ENCODE assay signal across 24 cellular contexts in genomic region chr17:78120537-78120936, GRCh38. TPM values are rescaled to one million over a fixed set of nuclear protein-coding genes. Genes with fewer than 3 reads are reported as not detected.
DNase-seq lines count a peak whose midpoint lies in the region; ATAC-seq lines count a peak whose summit lies in the region.
"Had no signal": no experiment of that assay in that cellular context is flagged by ENCODE, and none has a peak within 500 bp of the region (broad histone marks: within the 10 kb centered on the region; RNA-seq: fewer than 3 reads in every experiment).

No MANE protein-coding gene starts in this region.

- no peak for ATAC-seq in activated T-helper 17 cell treated with anti-CD3 and anti-CD28 coated beads, Interleukin-2, amount 50 U/mL, for 72 hours (replicated peaks)
- ATAC-seq in naive thymus-derived CD8-positive, alpha-beta T cell, result no peak
- ATAC-seq in GM21717 (IDR thresholded peaks at IDR 0.05; ENCODE audit: unreplicated experiment) (no peak), HG02798 (IDR thresholded peaks at IDR 0.05; ENCODE audit: poor library complexity, unreplicated experiment) (no peak)
- ATAC-seq: foreskin keratinocyte, upper lobe of right lung had no signal

- H3K9me3 Mint-ChIP-seq in T-helper 2 cell treated with Interferon-gamma antibody and Interleukin-4, amounts not matched to agents 5 μg/mL and 100 μg/mL, for 36 hours, result no peaks in the 10 kb centered on the region
- no peaks in the 10 kb centered on the region for H3K9me3 Mint-ChIP-seq in CD8-positive, alpha-beta memory T cell
- H3K9me3 Mint-ChIP-seq in activated T-helper 17 cell treated with anti-CD3 and anti-CD28 coated beads, Interleukin-2, amount 50 U/mL, for 72 hours, result no peaks in the 10 kb centered on the region
- H3K9me3 Mint-ChIP-seq in naive thymus-derived CD8-positive, alpha-beta T cell, result no peaks in the 10 kb centered on the region
- H3K9me3 Mint-ChIP-seq: H9 had no signal

- H3K36me3 Mint-ChIP-seq in T-helper 2 cell treated with Interferon-gamma antibody and Interleukin-4, amounts not matched to agents 5 μg/mL and 100 μg/mL, for 36 hours (ENCODE audit: low read depth), result peaks cover 61% of the 10 kb centered on the region
- H3K36me3 Mint-ChIP-seq in CD8-positive, alpha-beta memory T cell, result peaks cover 4 to 78% (median 5%) of the 10 kb centered on the region in 3 donors
- peaks cover 75% of the 10 kb centered on the region for H3K36me3 Mint-ChIP-seq in activated T-helper 17 cell treated with anti-CD3 and anti-CD28 coated beads, Interleukin-2, amount 50 U/mL, for 72 hours (ENCODE audit: low read depth)
- H3K36me3 Mint-ChIP-seq in naive thymus-derived CD8-positive, alpha-beta T cell, result peaks cover 0 to 71% (median 17%) of the 10 kb centered on the region in 3 donors

- DNase-seq in T-helper 2 cell treated with Interferon-gamma antibody and Interleukin-4, amounts not matched to agents 5 μg/mL and 100 μg/mL, for 36 hours (ENCODE audit: low spot score), result no peak
- DNase-seq in T-helper 2 cell (no peak), Kasumi-1 (lab: John Stamatoyannopoulos, UW) (no peak)
- DNase-seq in CD8-positive, alpha-beta memory T cell, result peak in 1 of 5 donors; percentile 42
- DNase-seq in naive thymus-derived CD8-positive, alpha-beta T cell, result no peak
- DNase-seq: 8988T, amygdala, foreskin keratinocyte, H9, hypothalamus, MG63, NCI-H82, stomach, upper lobe of right lung had no signal

- H3K4me1 Mint-ChIP-seq in T-helper 2 cell treated with Interferon-gamma antibody and Interleukin-4, amounts not matched to agents 5 μg/mL and 100 μg/mL, for 36 hours (ENCODE audit: low read depth), result peaks cover 44% of the 10 kb centered on the region
- H3K4me1 Mint-ChIP-seq in CD8-positive, alpha-beta memory T cell, result peaks cover 39 to 77% (median 42%) of the 10 kb centered on the region in 3 donors
- peaks cover 26% of the 10 kb centered on the region for H3K4me1 Mint-ChIP-seq in activated T-helper 17 cell treated with anti-CD3 and anti-CD28 coated beads, Interleukin-2, amount 50 U/mL, for 72 hours
- peaks cover 36 to 78% (median 71%) of the 10 kb centered on the region in 4 donors for H3K4me1 Mint-ChIP-seq in naive thymus-derived CD8-positive, alpha-beta T cell
- H3K4me1 Mint-ChIP-seq: H9 had no signal

- H3K4me3 Mint-ChIP-seq in T-helper 2 cell treated with Interferon-gamma antibody and Interleukin-4, amounts not matched to agents 5 μg/mL and 100 μg/mL, for 36 hours, result peak overlapping the region; percentile 90
- H3K4me3 Mint-ChIP-seq in CD8-positive, alpha-beta memory T cell, result peak overlapping the region; percentile 78 to 86 (median 84)
- peak overlapping the region; percentile 88 for H3K4me3 Mint-ChIP-seq in activated T-helper 17 cell treated with anti-CD3 and anti-CD28 coated beads, Interleukin-2, amount 50 U/mL, for 72 hours
- H3K4me3 Mint-ChIP-seq in naive thymus-derived CD8-positive, alpha-beta T cell, result peak overlapping the region; percentile 47 to 100 (median 86)
- H3K4me3 Mint-ChIP-seq: H9 had no signal

- no peaks in the 10 kb centered on the region for H3K9me3 ChIP-seq in CD8-positive, alpha-beta memory T cell (ENCODE audit: low read length)
- H3K9me3 ChIP-seq: MG63, SJSA1, stomach, upper lobe of right lung had no signal

- CTCF ChIA-PET in CD8-positive, alpha-beta memory T cell (lab: Charles Lee), result interaction anchor here (1.0 to 4.5 kb wide), 5 partner anchors 10 to 56 kb away, joined by 3 to 45 read pairs (median 12); partner anchors contain the start of gene TMC8

- no peaks in the 10 kb centered on the region for H3K27me3 Mint-ChIP-seq in T-helper 2 cell treated with Interferon-gamma antibody and Interleukin-4, amounts not matched to agents 5 μg/mL and 100 μg/mL, for 36 hours (ENCODE audit: low read depth)
- peaks cover 0 to 2% of the 10 kb centered on the region in 2 donors for H3K27me3 Mint-ChIP-seq in CD8-positive, alpha-beta memory T cell
- no peaks in the 10 kb centered on the region for H3K27me3 Mint-ChIP-seq in activated T-helper 17 cell treated with anti-CD3 and anti-CD28 coated beads, Interleukin-2, amount 50 U/mL, for 72 hours
- H3K27me3 Mint-ChIP-seq in naive thymus-derived CD8-positive, alpha-beta T cell, result no peaks in the 10 kb centered on the region

- no peaks in the 10 kb centered on the region for H3K27me3 ChIP-seq in CD8-positive, alpha-beta memory T cell (ENCODE audit: insufficient read depth, low read length, poor library complexity, severe bottlenecking)
- H3K27me3 ChIP-seq: foreskin keratinocyte, MG63, SJSA1, stomach, upper lobe of right lung had no signal

- no peak overlapping the region for H3K27ac ChIP-seq in CD8-positive, alpha-beta memory T cell (ENCODE audit: low read depth, low read length)
- H3K27ac ChIP-seq: epithelial cell of prostate, foreskin keratinocyte, SJSA1, upper lobe of right lung had no signal

- POLR2A ChIA-PET in CD8-positive, alpha-beta memory T cell (lab: Charles Lee), result interaction anchor here (1.3 to 14.4 kb wide), 3 partner anchors 8 to 94 kb away, joined by 3 to 333 read pairs (median 4); partner anchors contain the start of gene TMC8
- POLR2A ChIA-PET in naive thymus-derived CD8-positive, alpha-beta T cell (lab: Charles Lee), result interaction anchor here (0.5 to 30.2 kb wide), 11 partner anchors 11 to 687 kb away, joined by 3 to 1112 read pairs (median 6); partner anchors contain the start of genes BIRC5, C17orf99, TMC6 and TMC8

- peak overlapping the region; percentile 81 for H3K4me3 ChIP-seq in CD8-positive, alpha-beta memory T cell (ENCODE audit: low read length)
- H3K4me3 ChIP-seq: MG63, SJSA1, stomach, upper lobe of right lung had no signal

- H3K4me1 ChIP-seq in CD8-positive, alpha-beta memory T cell (ENCODE audit: insufficient read depth, low read length), result peaks cover 75% of the 10 kb centered on the region
- H3K4me1 ChIP-seq: foreskin keratinocyte had no signal

- peaks cover 63% of the 10 kb centered on the region for H3K36me3 ChIP-seq in CD8-positive, alpha-beta memory T cell (ENCODE audit: insufficient read depth, low read length)
- H3K36me3 ChIP-seq: MG63, SJSA1 had no signal

- H3K27ac Mint-ChIP-seq in T-helper 2 cell treated with Interferon-gamma antibody and Interleukin-4, amounts not matched to agents 5 μg/mL and 100 μg/mL, for 36 hours, result peak overlapping the region; percentile 92
- H3K27ac Mint-ChIP-seq in CD8-positive, alpha-beta memory T cell, result peak overlapping the region in 6 of 8 donors; percentile 70 to 98 (median 89)
- peak overlapping the region; percentile 88 for H3K27ac Mint-ChIP-seq in activated T-helper 17 cell treated with anti-CD3 and anti-CD28 coated beads, Interleukin-2, amount 50 U/mL, for 72 hours
- peak overlapping the region; percentile 35 to 96 (median 88) for H3K27ac Mint-ChIP-seq in naive thymus-derived CD8-positive, alpha-beta T cell
- H3K27ac Mint-ChIP-seq: H9 had no signal

RNA-seq across cellular contexts. Expression of gene TMC6, which starts 8.0 kb away (rescaled TPM):
- total RNA-seq in CD8-positive, alpha-beta memory T cell, result 100 to 1,000 TPM; 150 TPM
- polyA plus RNA-seq in CD8-positive, alpha-beta memory T cell, result 296 TPM
- 100 to 1,000 TPM; 165 to 351 TPM for total RNA-seq in activated T-helper 17 cell treated with anti-CD3 and anti-CD28 coated beads, Interleukin-2, amount 50 U/mL, for 72 hours
- 100 to 1,000 TPM; 809 to 819 TPM for total RNA-seq in naive thymus-derived CD8-positive, alpha-beta T cell
- polyA plus RNA-seq in naive thymus-derived CD8-positive, alpha-beta T cell, result 100 to 1,000 TPM; 186 to 253 (median 209) TPM

RNA-seq across cellular contexts. Expression of gene TMC8, which starts 10.0 kb away (rescaled TPM):
- 100 to 1,000 TPM; 117 to 126 TPM for total RNA-seq in CD8-positive, alpha-beta memory T cell
- polyA plus RNA-seq in CD8-positive, alpha-beta memory T cell, result 139 TPM
- 100 to 1,000 TPM; 126 to 250 TPM for total RNA-seq in activated T-helper 17 cell treated with anti-CD3 and anti-CD28 coated beads, Interleukin-2, amount 50 U/mL, for 72 hours
- 100 to 1,000 TPM; 367 to 370 TPM for total RNA-seq in naive thymus-derived CD8-positive, alpha-beta T cell
- polyA plus RNA-seq in naive thymus-derived CD8-positive, alpha-beta T cell, result 100 to 1,000 TPM in 1 of 3 donors, 10 to 100 TPM in 2; 62.5 to 141 (median 72.9) TPM
- total RNA-seq: myocyte, SJSA1 had no signal
- polyA plus RNA-seq: BJ had no signal

RNA-seq across cellular contexts. Expression of gene C17orf99, which starts 25.6 kb away (rescaled TPM):
- total RNA-seq in CD8-positive, alpha-beta memory T cell, result not detected
- not detected for polyA plus RNA-seq in CD8-positive, alpha-beta memory T cell
- total RNA-seq in activated T-helper 17 cell treated with anti-CD3 and anti-CD28 coated beads, Interleukin-2, amount 50 U/mL, for 72 hours, result under 1 TPM; 0.67 to 0.82 TPM
- total RNA-seq in naive thymus-derived CD8-positive, alpha-beta T cell, result under 1 TPM in 1 of 2 experiments, not detected in 1; 0.60 TPM
- not detected for polyA plus RNA-seq in naive thymus-derived CD8-positive, alpha-beta T cell
- total RNA-seq: cardiac septum, dermis microvascular lymphatic vessel endothelial cell, H9, lung microvascular endothelial cell, myocyte, SJSA1, stomach, upper lobe of right lung had no signal
- polyA plus RNA-seq: BJ had no signal

RNA-seq across cellular contexts. Expression of gene SYNGR2, which starts 47.8 kb away (rescaled TPM):
- total RNA-seq in CD8-positive, alpha-beta memory T cell, result 100 to 1,000 TPM; 186 to 200 TPM
- polyA plus RNA-seq in CD8-positive, alpha-beta memory T cell, result 140 TPM
- 100 to 1,000 TPM in 1 of 2 donors, 10 to 100 TPM in 1; 90.4 to 118 TPM for total RNA-seq in activated T-helper 17 cell treated with anti-CD3 and anti-CD28 coated beads, Interleukin-2, amount 50 U/mL, for 72 hours
- total RNA-seq in naive thymus-derived CD8-positive, alpha-beta T cell, result 10 to 100 TPM; 58.1 to 66.6 TPM
- polyA plus RNA-seq in naive thymus-derived CD8-positive, alpha-beta T cell, result 100 to 1,000 TPM in 1 of 3 donors, 10 to 100 TPM in 2; 88.4 to 108 (median 92.1) TPM
